ENCODE assay signal across 1 cellular context in genomic region chr11:16863382-16863781, GRCh38.
TF ChIP-seq lines count a peak whose summit lies in the region.

No MANE protein-coding gene starts in this region.

TF ChIP-seq in neural cell, 6 proteins besides CTCF, POLR2A, EP300 and RAD21 (continued from another document):
- TF ChIP-seq REST (IDR thresholded peaks at IDR 0.05; ENCODE audit: borderline replicate concordance), result peak; percentile 4
- no peak for TF ChIP-seq TAF1 (IDR thresholded peaks at IDR 0.05; ENCODE audit: low read depth)
- peak; percentile 49 for TF ChIP-seq POLR2AphosphoS5 (IDR thresholded peaks at IDR 0.05)
- no peak for TF ChIP-seq EZH2 (IDR thresholded peaks at IDR 0.05; ENCODE audit: borderline replicate concordance, insufficient read depth, low read length, poor library complexity, severe bottlenecking)
